In the genomic region with DNA sequence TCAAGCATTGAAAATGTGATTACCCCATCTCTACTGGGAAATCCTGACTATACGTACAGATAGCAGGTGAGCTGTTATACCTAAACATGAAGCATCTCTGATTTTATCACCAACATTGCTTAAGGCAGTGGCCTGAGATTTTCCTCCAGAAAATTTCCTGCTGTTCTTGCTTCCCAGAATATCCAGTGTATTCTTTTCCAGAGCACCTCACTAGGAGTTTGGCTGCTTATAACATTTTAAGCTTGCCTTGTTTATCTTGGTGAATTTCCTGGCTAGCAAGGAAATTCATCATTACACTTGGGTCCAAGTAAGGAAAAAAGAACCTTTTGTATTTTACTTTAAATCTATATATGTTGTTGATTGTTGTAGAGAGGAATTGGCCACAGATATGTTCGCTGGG, we compare ENCODE assay signal across 11 cellular contexts.
A peak's percentile ranks its signal among the peaks of the same experiment; 100 is the strongest.
DNase-seq lines count a peak whose midpoint lies in the region; ATAC-seq and TF ChIP-seq lines count a peak whose summit lies in the region.
"Had no signal": no experiment of that assay in that cellular context is flagged by ENCODE, and none has a peak within 500 bp of the region (broad histone marks: within the 10 kb centered on the region; RNA-seq: fewer than 3 reads in every experiment).

No MANE protein-coding gene starts in this region.

- no peak for DNase-seq in heart left ventricle
- no peak for DNase-seq in cardiac septum (ENCODE audit: low spot score)
- no peak for DNase-seq in central memory CD8-positive, alpha-beta T cell (ENCODE audit: low spot score in 2 of 2)
- no peak for DNase-seq in upper lobe of left lung
- no peak for DNase-seq in mucosa of descending colon
- DNase-seq in NCI-H510A (lab: John Stamatoyannopoulos, UW): no peak
- DNase-seq: Kasumi-1, PC-9, T-helper 9 cell had no signal

- no peak for TF ChIP-seq EP300 in upper lobe of left lung (IDR thresholded peaks at IDR 0.05)

- no peaks in the 10 kb centered on the region for H3K9me3 Mint-ChIP-seq in central memory CD8-positive, alpha-beta T cell

- H3K27me3 Mint-ChIP-seq in central memory CD8-positive, alpha-beta T cell: no peaks in the 10 kb centered on the region

- H3K27ac ChIP-seq in heart left ventricle: peak overlapping the region; percentile 24 to 89 (median 78)
- H3K27ac ChIP-seq in muscle layer of colon (ENCODE audit: low read depth, low read length): peak overlapping the region; percentile 67
- peak overlapping the region; percentile 60 to 79 (median 76) for H3K27ac ChIP-seq in upper lobe of left lung
- H3K27ac ChIP-seq: PC-9 had no signal

- H3K36me3 Mint-ChIP-seq in central memory CD8-positive, alpha-beta T cell (ENCODE audit: insufficient read depth): peaks cover 6% of the 10 kb centered on the region

- no peak overlapping the region for H3K4me3 Mint-ChIP-seq in central memory CD8-positive, alpha-beta T cell

- intact Hi-C loops in heart left ventricle (cut with DNase I): loop anchor here in 4 of 10 donors (2.0 to 5.0 kb wide), 3 partner anchors 29 to 67 kb away; no protein-coding TSS in a partner anchor
- intact Hi-C loops in cardiac septum (cut with DNase I): loop anchor here (2.0 kb wide), 1 partner anchor 67 kb away; no protein-coding TSS in a partner anchor
- intact Hi-C loops in mucosa of descending colon (cut with DNase I, micrococcal nuclease): no loop called here

- TF ChIP-seq POLR2A in heart left ventricle (IDR thresholded peaks at IDR 0.05) (no peak), upper lobe of left lung (IDR thresholded peaks at IDR 0.05) (no peak)

- H3K4me1 ChIP-seq in heart left ventricle (peaks cover 0 to 60% (median 29%) of the 10 kb centered on the region in 12 donors), muscle layer of colon (ENCODE audit: insufficient read depth, low read length) (peaks cover 46% of the 10 kb centered on the region), upper lobe of left lung (peaks cover 11 to 36% (median 14%) of the 10 kb centered on the region in 4 donors), mucosa of descending colon (ENCODE audit: low read depth) (peaks cover 2% of the 10 kb centered on the region)

- peak overlapping the region in 2 of 12 donors; percentile 28 to 39 for H3K4me3 ChIP-seq in heart left ventricle
- H3K4me3 ChIP-seq in muscle layer of colon (ENCODE audit: low read depth in 1 of 2, low read length in 2 of 2): no peak overlapping the region
- H3K4me3 ChIP-seq in upper lobe of left lung: no peak overlapping the region
- H3K4me3 ChIP-seq in mucosa of descending colon: no peak overlapping the region
- H3K4me3 ChIP-seq: PC-9 had no signal

- no peaks in the 10 kb centered on the region for H3K27me3 ChIP-seq in heart left ventricle
- H3K27me3 ChIP-seq in muscle layer of colon (ENCODE audit: control insufficient read depth in 1 of 2, insufficient read depth in 2 of 2, low read length in 2 of 2): no peaks in the 10 kb centered on the region
- no peaks in the 10 kb centered on the region for H3K27me3 ChIP-seq in upper lobe of left lung

- ATAC-seq in heart left ventricle (peak in 1 of 4 donors; percentile 22), upper lobe of left lung (ENCODE audit: low FRiP score in 2 of 2) (no peak), mucosa of descending colon (no peak), GM18517 (IDR thresholded peaks at IDR 0.05; ENCODE audit: unreplicated experiment) (no peak)
- ATAC-seq in central memory CD8-positive, alpha-beta T cell (replicated peaks; ENCODE audit: extremely low read depth, poor library complexity, severe bottlenecking): no peak

- peaks cover 0 to 26% (median 4%) of the 10 kb centered on the region in 9 donors for H3K36me3 ChIP-seq in heart left ventricle
- H3K36me3 ChIP-seq in muscle layer of colon (ENCODE audit: insufficient read depth, low read length): peaks cover 10% of the 10 kb centered on the region
- peaks cover 0 to 5% (median 0%) of the 10 kb centered on the region in 4 donors for H3K36me3 ChIP-seq in upper lobe of left lung
- H3K36me3 ChIP-seq in mucosa of descending colon (ENCODE audit: low read depth): no peaks in the 10 kb centered on the region

- peaks cover 24% of the 10 kb centered on the region for H3K4me1 Mint-ChIP-seq in central memory CD8-positive, alpha-beta T cell

- TF ChIP-seq CTCF in heart left ventricle (IDR thresholded peaks at IDR 0.05) (no peak), upper lobe of left lung (IDR thresholded peaks at IDR 0.05) (no peak), mucosa of descending colon (IDR thresholded peaks at IDR 0.05) (no peak)

- WGBS in heart left ventricle, 4 donors: 42 to 51% (median 46%) methylated on average over 2 of the region's 2 CpGs
- 54 to 69% methylated on average over 2 of the region's 2 CpGs for WGBS in upper lobe of left lung, 2 donors

- H3K9ac ChIP-seq in muscle layer of colon (ENCODE audit: low read length): no peak overlapping the region

- no peaks in the 10 kb centered on the region for H3K9me3 ChIP-seq in heart left ventricle
- H3K9me3 ChIP-seq in muscle layer of colon (ENCODE audit: low read length): no peaks in the 10 kb centered on the region
- no peaks in the 10 kb centered on the region for H3K9me3 ChIP-seq in upper lobe of left lung
- no peaks in the 10 kb centered on the region for H3K9me3 ChIP-seq in mucosa of descending colon

- peak overlapping the region; percentile 78 for H3K27ac Mint-ChIP-seq in central memory CD8-positive, alpha-beta T cell (ENCODE audit: low read depth)
